Comparison of ENCODE assay signal across 1 cellular context in genomic region chr14:84298738-84299137, GRCh38.
TF ChIP-seq lines count a peak whose summit lies in the region.

No MANE protein-coding gene starts in this region.

TF ChIP-seq in neural cell, 6 proteins besides CTCF, POLR2A, EP300 and RAD21 (continued from another document):
- TF ChIP-seq EZH2 (IDR thresholded peaks at IDR 0.05; ENCODE audit: borderline replicate concordance, insufficient read depth, low read length, poor library complexity, severe bottlenecking): no peak
- TF ChIP-seq TAF1 (IDR thresholded peaks at IDR 0.05; ENCODE audit: low read depth): no peak
